1 cellular context compared by ENCODE assay signal in the genomic region with DNA sequence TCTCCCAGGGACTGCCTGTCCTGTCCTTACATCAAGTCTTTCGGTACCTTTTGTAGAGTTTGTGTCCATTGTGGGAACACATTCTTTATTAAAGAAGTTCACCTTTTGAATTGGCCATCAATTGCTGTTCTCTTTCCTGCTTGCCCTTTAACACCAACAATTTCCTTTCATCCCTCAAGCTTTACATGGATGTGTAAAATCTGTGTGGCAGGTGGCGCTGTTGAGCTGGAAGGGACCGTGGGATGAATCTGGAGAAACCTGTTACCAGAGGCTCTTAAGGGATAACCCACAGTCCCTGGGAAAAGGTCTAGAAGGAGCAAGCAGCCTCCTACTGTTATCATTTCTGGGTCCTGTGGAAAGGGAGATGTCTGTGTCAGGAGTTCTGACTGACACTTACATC.
TF ChIP-seq lines count a peak whose summit lies in the region.

No MANE protein-coding gene starts in this region.

TF ChIP-seq in K562, 482 proteins besides CTCF, POLR2A, EP300 and RAD21 (continued from another document and continues in another):
- TF ChIP-seq, protein P1, sequence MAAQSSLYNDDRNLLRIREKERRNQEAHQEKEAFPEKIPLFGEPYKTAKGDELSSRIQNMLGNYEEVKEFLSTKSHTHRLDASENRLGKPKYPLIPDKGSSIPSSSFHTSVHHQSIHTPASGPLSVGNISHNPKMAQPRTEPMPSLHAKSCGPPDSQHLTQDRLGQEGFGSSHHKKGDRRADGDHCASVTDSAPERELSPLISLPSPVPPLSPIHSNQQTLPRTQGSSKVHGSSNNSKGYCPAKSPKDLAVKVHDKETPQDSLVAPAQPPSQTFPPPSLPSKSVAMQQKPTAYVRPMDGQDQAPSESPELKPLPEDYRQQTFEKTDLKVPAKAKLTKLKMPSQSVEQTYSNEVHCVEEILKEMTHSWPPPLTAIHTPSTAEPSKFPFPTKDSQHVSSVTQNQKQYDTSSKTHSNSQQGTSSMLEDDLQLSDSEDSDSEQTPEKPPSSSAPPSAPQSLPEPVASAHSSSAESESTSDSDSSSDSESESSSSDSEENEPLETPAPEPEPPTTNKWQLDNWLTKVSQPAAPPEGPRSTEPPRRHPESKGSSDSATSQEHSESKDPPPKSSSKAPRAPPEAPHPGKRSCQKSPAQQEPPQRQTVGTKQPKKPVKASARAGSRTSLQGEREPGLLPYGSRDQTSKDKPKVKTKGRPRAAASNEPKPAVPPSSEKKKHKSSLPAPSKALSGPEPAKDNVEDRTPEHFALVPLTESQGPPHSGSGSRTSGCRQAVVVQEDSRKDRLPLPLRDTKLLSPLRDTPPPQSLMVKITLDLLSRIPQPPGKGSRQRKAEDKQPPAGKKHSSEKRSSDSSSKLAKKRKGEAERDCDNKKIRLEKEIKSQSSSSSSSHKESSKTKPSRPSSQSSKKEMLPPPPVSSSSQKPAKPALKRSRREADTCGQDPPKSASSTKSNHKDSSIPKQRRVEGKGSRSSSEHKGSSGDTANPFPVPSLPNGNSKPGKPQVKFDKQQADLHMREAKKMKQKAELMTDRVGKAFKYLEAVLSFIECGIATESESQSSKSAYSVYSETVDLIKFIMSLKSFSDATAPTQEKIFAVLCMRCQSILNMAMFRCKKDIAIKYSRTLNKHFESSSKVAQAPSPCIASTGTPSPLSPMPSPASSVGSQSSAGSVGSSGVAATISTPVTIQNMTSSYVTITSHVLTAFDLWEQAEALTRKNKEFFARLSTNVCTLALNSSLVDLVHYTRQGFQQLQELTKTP (IDR thresholded peaks at IDR 0.05; ENCODE audit: low read depth in 1 of 2, partially characterized antibody in 2 of 2), result peak in 1 of 2 experiments; percentile 45
- TF ChIP-seq E2F6 (IDR thresholded peaks at IDR 0.05; ENCODE audit: borderline replicate concordance in 1 of 2, extremely low read depth in 1 of 2, insufficient read depth in 1 of 2, insufficient read length in 1 of 2, low read depth in 1 of 2, low read length in 1 of 2, poor library complexity in 1 of 2, severe bottlenecking in 1 of 2) (no peak), NFE2 (IDR thresholded peaks at IDR 0.05; ENCODE audit: low read depth) (0 out of 2 replicates have a peak, but pooled peaks have one; percentile 22), ZNF445 (CRISPR knock-in tag; IDR thresholded peaks at IDR 0.05; ENCODE audit: low read depth) (no peak), POLR2AphosphoS2 (IDR thresholded peaks at IDR 0.05; ENCODE audit: low read length) (no peak), NFXL1 (CRISPR knock-in tag; IDR thresholded peaks at IDR 0.05) (no peak), SETDB1 (IDR thresholded peaks at IDR 0.05; ENCODE audit: low read length) (no peak), TARDBP (IDR thresholded peaks at IDR 0.05) (peak; percentile 75; the same call in 1 of the 2 replicates), LCOR (CRISPR knock-in tag; IDR thresholded peaks at IDR 0.05) (peak; percentile 39; the same call in 1 of the 2 replicates), KDM1A (IDR thresholded peaks at IDR 0.05) (peak in 1 of 2 experiments; percentile 21; a peak in 1 of 4 replicates), CBFA2T2 (conservative IDR thresholded peaks at IDR 0.05) (no peak), PHF20 (IDR thresholded peaks at IDR 0.05; ENCODE audit: partially characterized antibody) (no peak), RBM14 (IDR thresholded peaks at IDR 0.05; ENCODE audit: borderline replicate concordance, insufficient read depth, low read depth, low read length) (no peak), SREBF2 (CRISPR knock-in tag; IDR thresholded peaks at IDR 0.05) (no peak), ZNF140 (CRISPR knock-in tag; IDR thresholded peaks at IDR 0.05) (no peak), CEBPB (tag; IDR thresholded peaks at IDR 0.05) (no peak), NFE2L1 (tag; IDR thresholded peaks at IDR 0.05; ENCODE audit: borderline replicate concordance, low read depth) (no peak), BRF1 (IDR thresholded peaks at IDR 0.05; ENCODE audit: borderline replicate concordance, extremely low read depth, insufficient read length) (no peak), NEUROD1 (IDR thresholded peaks at IDR 0.05; ENCODE audit: borderline replicate concordance, low read depth, low read length, partially characterized antibody) (no peak), TCF3 (CRISPR knock-in tag; IDR thresholded peaks at IDR 0.05) (no peak), HMGN3 (IDR thresholded peaks at IDR 0.05; ENCODE audit: borderline replicate concordance, extremely low read depth, insufficient read length, low read depth, low read length) (no peak), SP2 (IDR thresholded peaks at IDR 0.05; ENCODE audit: extremely low read depth, low read depth, low read length, poor library complexity, severe bottlenecking) (no peak), HNRNPH1 (optimal IDR thresholded peaks at IDR 0.05; ENCODE audit: low read depth, low read length) (no peak), ZBTB17 (CRISPR knock-in tag; IDR thresholded peaks at IDR 0.05) (no peak), ATF7 (IDR thresholded peaks at IDR 0.05) (0 out of 2 replicates have a peak, but pooled peaks have one; percentile 16), DACH1 (IDR thresholded peaks at IDR 0.05; ENCODE audit: partially characterized antibody) (no peak), HNRNPUL1 (IDR thresholded peaks at IDR 0.05; ENCODE audit: low read length) (no peak), YY1 (IDR thresholded peaks at IDR 0.05; ENCODE audit: borderline replicate concordance in 1 of 3, control insufficient read depth in 1 of 3, extremely low read depth in 1 of 3, insufficient read depth in 3 of 3, insufficient read length in 1 of 3, insufficient replicate concordance in 2 of 3, low read depth in 1 of 3, low read length in 2 of 3) (peak in 1 of 3 experiments; percentile 30), DLX4 (CRISPR knock-in tag; IDR thresholded peaks at IDR 0.05) (no peak), ZBTB34 (CRISPR knock-in tag; IDR thresholded peaks at IDR 0.05) (no peak), IRF1 (CRISPR knock-in tag; IDR thresholded peaks at IDR 0.05; ENCODE audit: borderline replicate concordance) (no peak), TOE1 (IDR thresholded peaks at IDR 0.05; ENCODE audit: borderline replicate concordance) (peak; percentile 60; the same call in 1 of the 2 replicates), TOE1 (CRISPR knock-in tag; IDR thresholded peaks at IDR 0.05; ENCODE audit: borderline replicate concordance, low read depth) (no peak), E2F8 (IDR thresholded peaks at IDR 0.05; ENCODE audit: low read depth, partially characterized antibody) (peak; percentile 33), RB1 (IDR thresholded peaks at IDR 0.05; ENCODE audit: low read depth) (0 out of 2 replicates have a peak, but pooled peaks have one; percentile 29), POLR2H (tag; IDR thresholded peaks at IDR 0.05; ENCODE audit: low read depth) (no peak), JUND (IDR thresholded peaks at IDR 0.05; ENCODE audit: borderline replicate concordance, low read depth, low read length) (peak; percentile 22; the same call in 1 of the 2 replicates), JUND (tag; IDR thresholded peaks at IDR 0.05; ENCODE audit: borderline replicate concordance, low read depth, low read length) (no peak; the same call in 2 of the 3 replicates), XRCC5 (IDR thresholded peaks at IDR 0.05; ENCODE audit: low read depth, low read length) (peak; percentile 80; the same call in 1 of the 2 replicates), SMARCA5 (IDR thresholded peaks at IDR 0.05) (peak; percentile 24; the same call in 1 of the 2 replicates)
- TF ChIP-seq, protein P2, sequence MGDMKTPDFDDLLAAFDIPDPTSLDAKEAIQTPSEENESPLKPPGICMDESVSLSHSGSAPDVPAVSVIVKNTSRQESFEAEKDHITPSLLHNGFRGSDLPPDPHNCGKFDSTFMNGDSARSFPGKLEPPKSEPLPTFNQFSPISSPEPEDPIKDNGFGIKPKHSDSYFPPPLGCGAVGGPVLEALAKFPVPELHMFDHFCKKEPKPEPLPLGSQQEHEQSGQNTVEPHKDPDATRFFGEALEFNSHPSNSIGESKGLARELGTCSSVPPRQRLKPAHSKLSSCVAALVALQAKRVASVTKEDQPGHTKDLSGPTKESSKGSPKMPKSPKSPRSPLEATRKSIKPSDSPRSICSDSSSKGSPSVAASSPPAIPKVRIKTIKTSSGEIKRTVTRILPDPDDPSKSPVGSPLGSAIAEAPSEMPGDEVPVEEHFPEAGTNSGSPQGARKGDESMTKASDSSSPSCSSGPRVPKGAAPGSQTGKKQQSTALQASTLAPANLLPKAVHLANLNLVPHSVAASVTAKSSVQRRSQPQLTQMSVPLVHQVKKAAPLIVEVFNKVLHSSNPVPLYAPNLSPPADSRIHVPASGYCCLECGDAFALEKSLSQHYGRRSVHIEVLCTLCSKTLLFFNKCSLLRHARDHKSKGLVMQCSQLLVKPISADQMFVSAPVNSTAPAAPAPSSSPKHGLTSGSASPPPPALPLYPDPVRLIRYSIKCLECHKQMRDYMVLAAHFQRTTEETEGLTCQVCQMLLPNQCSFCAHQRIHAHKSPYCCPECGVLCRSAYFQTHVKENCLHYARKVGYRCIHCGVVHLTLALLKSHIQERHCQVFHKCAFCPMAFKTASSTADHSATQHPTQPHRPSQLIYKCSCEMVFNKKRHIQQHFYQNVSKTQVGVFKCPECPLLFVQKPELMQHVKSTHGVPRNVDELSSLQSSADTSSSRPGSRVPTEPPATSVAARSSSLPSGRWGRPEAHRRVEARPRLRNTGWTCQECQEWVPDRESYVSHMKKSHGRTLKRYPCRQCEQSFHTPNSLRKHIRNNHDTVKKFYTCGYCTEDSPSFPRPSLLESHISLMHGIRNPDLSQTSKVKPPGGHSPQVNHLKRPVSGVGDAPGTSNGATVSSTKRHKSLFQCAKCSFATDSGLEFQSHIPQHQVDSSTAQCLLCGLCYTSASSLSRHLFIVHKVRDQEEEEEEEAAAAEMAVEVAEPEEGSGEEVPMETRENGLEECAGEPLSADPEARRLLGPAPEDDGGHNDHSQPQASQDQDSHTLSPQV (IDR thresholded peaks at IDR 0.05), result no peak
- TF ChIP-seq, protein P3, sequence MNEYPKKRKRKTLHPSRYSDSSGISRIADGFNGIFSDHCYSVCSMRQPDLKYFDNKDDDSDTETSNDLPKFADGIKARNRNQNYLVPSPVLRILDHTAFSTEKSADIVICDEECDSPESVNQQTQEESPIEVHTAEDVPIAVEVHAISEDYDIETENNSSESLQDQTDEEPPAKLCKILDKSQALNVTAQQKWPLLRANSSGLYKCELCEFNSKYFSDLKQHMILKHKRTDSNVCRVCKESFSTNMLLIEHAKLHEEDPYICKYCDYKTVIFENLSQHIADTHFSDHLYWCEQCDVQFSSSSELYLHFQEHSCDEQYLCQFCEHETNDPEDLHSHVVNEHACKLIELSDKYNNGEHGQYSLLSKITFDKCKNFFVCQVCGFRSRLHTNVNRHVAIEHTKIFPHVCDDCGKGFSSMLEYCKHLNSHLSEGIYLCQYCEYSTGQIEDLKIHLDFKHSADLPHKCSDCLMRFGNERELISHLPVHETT (CRISPR knock-in tag; conservative IDR thresholded peaks at IDR 0.05 in 1 of 2, IDR thresholded peaks at IDR 0.05 in 1 of 2), result no peak
- TF ChIP-seq, protein P4, sequence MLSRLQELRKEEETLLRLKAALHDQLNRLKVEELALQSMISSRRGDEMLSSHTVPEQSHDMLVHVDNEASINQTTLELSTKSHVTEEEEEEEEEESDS (CRISPR knock-in tag; IDR thresholded peaks at IDR 0.05), result no peak
- TF ChIP-seq, protein P5, sequence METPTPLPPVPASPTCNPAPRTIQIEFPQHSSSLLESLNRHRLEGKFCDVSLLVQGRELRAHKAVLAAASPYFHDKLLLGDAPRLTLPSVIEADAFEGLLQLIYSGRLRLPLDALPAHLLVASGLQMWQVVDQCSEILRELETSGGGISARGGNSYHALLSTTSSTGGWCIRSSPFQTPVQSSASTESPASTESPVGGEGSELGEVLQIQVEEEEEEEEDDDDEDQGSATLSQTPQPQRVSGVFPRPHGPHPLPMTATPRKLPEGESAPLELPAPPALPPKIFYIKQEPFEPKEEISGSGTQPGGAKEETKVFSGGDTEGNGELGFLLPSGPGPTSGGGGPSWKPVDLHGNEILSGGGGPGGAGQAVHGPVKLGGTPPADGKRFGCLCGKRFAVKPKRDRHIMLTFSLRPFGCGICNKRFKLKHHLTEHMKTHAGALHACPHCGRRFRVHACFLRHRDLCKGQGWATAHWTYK (CRISPR knock-in tag; IDR thresholded peaks at IDR 0.05), result no peak
